ENCODE assay signal across 8 cellular contexts in the genomic region with DNA sequence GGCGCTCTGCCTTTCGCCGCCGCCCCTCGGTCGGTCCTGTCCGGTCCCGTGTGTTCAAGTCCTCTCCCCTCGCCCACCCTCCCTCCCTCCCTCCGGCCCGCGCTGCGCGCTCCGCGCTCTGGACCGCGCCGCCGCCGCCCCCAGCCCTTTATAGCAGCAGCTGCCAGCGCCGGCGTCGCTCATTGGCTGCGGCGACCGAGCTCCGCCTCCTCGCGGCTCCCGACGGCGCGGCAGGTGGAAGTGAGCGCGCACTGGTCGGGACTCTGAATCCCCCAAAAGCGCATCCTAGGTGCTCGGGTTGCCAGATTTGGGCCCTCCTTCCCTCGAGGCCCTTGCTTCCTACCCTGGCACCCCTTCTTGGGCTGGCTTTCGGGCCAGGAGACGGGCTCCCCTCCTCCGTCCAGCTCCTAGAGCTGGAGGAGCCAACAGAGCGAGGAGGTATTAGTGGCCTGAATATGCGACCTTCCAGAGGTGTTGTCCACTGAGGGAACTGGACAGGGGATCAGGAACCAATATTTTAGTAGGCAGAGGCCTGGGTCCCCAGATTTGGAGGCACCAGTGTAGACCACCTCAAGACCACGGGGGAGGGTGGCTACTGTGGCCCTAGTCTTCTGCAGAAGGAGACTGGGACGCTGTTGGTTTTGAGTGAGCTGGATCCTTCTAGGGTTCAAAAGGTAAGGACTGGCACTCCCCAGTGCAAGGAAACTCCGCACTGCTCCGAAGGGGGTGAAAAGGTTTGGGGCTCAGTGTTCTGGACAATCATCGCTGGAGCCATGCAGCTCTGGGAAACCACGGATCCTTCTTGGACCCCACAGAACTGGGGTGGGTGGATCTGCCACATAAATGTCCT. TPM values are rescaled to one million over a fixed set of nuclear protein-coding genes. Genes with fewer than 3 reads are reported as not detected.
DNase-seq lines count a peak whose midpoint lies in the region; ATAC-seq lines count a peak whose summit lies in the region.

A gene (minus strand): TSS at position 120 of the 850 bp plus-strand sequence. CDS start 438 bp downstream, outside the sequence.

- intact Hi-C loops in CD4-positive, alpha-beta memory T cell (cut with micrococcal nuclease), result loop anchor here (5.0 kb wide), 1 partner anchor 239 kb away; no protein-coding TSS in a partner anchor
- intact Hi-C loops in naive thymus-derived CD4-positive, alpha-beta T cell (cut with micrococcal nuclease), result loop anchor here in 1 of 2 donors (5.0 kb wide), 2 partner anchors 189 to 324 kb away; a partner anchor contains a TSS

- peaks cover 8 to 37% (median 20%) of the 10 kb centered on the region in 4 donors for H3K4me1 Mint-ChIP-seq in CD4-positive, alpha-beta memory T cell
- H3K4me1 Mint-ChIP-seq in activated T-helper 17 cell treated with anti-CD3 and anti-CD28 coated beads, Interleukin-2, amount 50 U/mL, for 72 hours, result peaks cover 14% of the 10 kb centered on the region
- H3K4me1 Mint-ChIP-seq in naive thymus-derived CD4-positive, alpha-beta T cell, result peaks cover 12 to 24% (median 21%) of the 10 kb centered on the region in 7 donors

- POLR2A ChIA-PET in CD4-positive, alpha-beta memory T cell (lab: Charles Lee; ENCODE audit: partially characterized antibody), result interaction anchor here (0.6 to 2.0 kb wide), 3 partner anchors 26 to 106 kb away, joined by 3 to 22 read pairs (median 3); a partner anchor contains a TSS
- POLR2A ChIA-PET in naive thymus-derived CD4-positive, alpha-beta T cell (lab: Charles Lee), result interaction anchor here (0.6 to 1.2 kb wide), 2 partner anchors 48 to 93 kb away, joined by 3 read pairs; a partner anchor contains a TSS

- H3K9me3 ChIP-seq in CD4-positive, alpha-beta memory T cell (ENCODE audit: control insufficient read depth in 1 of 2, low read length in 2 of 2), result no peaks in the 10 kb centered on the region
- no peaks in the 10 kb centered on the region for H3K9me3 ChIP-seq in naive thymus-derived CD4-positive, alpha-beta T cell (ENCODE audit: control insufficient read depth in 2 of 3, low read length in 3 of 3)
- H3K9me3 ChIP-seq in HAP-1, result no peaks in the 10 kb centered on the region

- peaks cover 0 to 3% (median 0%) of the 10 kb centered on the region in 8 donors for H3K9me3 Mint-ChIP-seq in CD4-positive, alpha-beta memory T cell
- no peaks in the 10 kb centered on the region for H3K9me3 Mint-ChIP-seq in activated T-helper 17 cell treated with anti-CD3 and anti-CD28 coated beads, Interleukin-2, amount 50 U/mL, for 72 hours
- H3K9me3 Mint-ChIP-seq in naive thymus-derived CD4-positive, alpha-beta T cell, result no peaks in the 10 kb centered on the region

- no peak within 1 kb of the TSS for H3K4me3 ChIP-seq in CD4-positive, alpha-beta memory T cell (ENCODE audit: low read length in 2 of 2)
- peak within 1 kb of the TSS; percentile 48 for H3K4me3 ChIP-seq in Jurkat, Clone E6-1 (ENCODE audit: low read length)
- H3K4me3 ChIP-seq in naive thymus-derived CD4-positive, alpha-beta T cell (ENCODE audit: low read length), result peak within 1 kb of the TSS; percentile 19
- no peak within 1 kb of the TSS for H3K4me3 ChIP-seq in HAP-1

- no peaks in the 10 kb centered on the region for H3K36me3 ChIP-seq in CD4-positive, alpha-beta memory T cell (ENCODE audit: insufficient read depth, low read length)
- H3K36me3 ChIP-seq in naive thymus-derived CD4-positive, alpha-beta T cell (ENCODE audit: control insufficient read depth in 2 of 3, insufficient read depth in 3 of 3, low read length in 3 of 3), result peaks cover 0 to 4% (median 0%) of the 10 kb centered on the region in 3 experiments
- no peaks in the 10 kb centered on the region for H3K36me3 ChIP-seq in HAP-1 (replicated peaks)

- H3K27ac Mint-ChIP-seq in CD4-positive, alpha-beta memory T cell, result peak within 1 kb of the TSS in 4 of 7 donors; percentile 29 to 76 (median 48)
- peak within 1 kb of the TSS; percentile 82 for H3K27ac Mint-ChIP-seq in activated T-helper 17 cell treated with anti-CD3 and anti-CD28 coated beads, Interleukin-2, amount 50 U/mL, for 72 hours
- peak within 1 kb of the TSS in 3 of 9 donors; percentile 19 to 78 (median 32) for H3K27ac Mint-ChIP-seq in naive thymus-derived CD4-positive, alpha-beta T cell

- DNase-seq in CD4-positive, alpha-beta memory T cell, result peak in 2 of 5 donors; percentile 12 to 30
- DNase-seq in Jurkat, Clone E6-1 (ENCODE audit: low read depth, low spot score), result no peak
- no peak for DNase-seq in naive thymus-derived CD4-positive, alpha-beta T cell
- DNase-seq in HAP-1 (ENCODE audit: low spot score in 2 of 2) (no peak), dedifferentiated amniotic fluid mesenchymal stem cell (ENCODE audit: extremely low spot score) (no peak)

- ATAC-seq in activated T-helper 17 cell treated with anti-CD3 and anti-CD28 coated beads, Interleukin-2, amount 50 U/mL, for 72 hours (replicated peaks), result no peak
- no peak for ATAC-seq in naive thymus-derived CD4-positive, alpha-beta T cell
- ATAC-seq in GM21786 (IDR thresholded peaks at IDR 0.05; ENCODE audit: unreplicated experiment) (no peak), GM18868 (IDR thresholded peaks at IDR 0.05; ENCODE audit: unreplicated experiment) (no peak)

- peaks cover 12% of the 10 kb centered on the region for H3K27me3 ChIP-seq in CD4-positive, alpha-beta memory T cell (ENCODE audit: insufficient read depth, low read length)
- H3K27me3 ChIP-seq in naive thymus-derived CD4-positive, alpha-beta T cell (ENCODE audit: control insufficient read depth in 2 of 2, insufficient read depth in 2 of 2, low read length in 2 of 2), result peaks cover 8 to 17% of the 10 kb centered on the region in 2 donors
- H3K27me3 ChIP-seq in HAP-1 (ENCODE audit: low read depth), result peaks cover 15% of the 10 kb centered on the region

- in situ Hi-C loops in HAP-1 (cut with MboI; ENCODE audit: low sequenced_read_pairs), result loop anchor here (10.0 kb wide), 1 partner anchor 186 kb away; a partner anchor contains a TSS

- peaks cover 24% of the 10 kb centered on the region for H3K4me1 ChIP-seq in CD4-positive, alpha-beta memory T cell (ENCODE audit: insufficient read depth, low read length)
- peaks cover 15 to 20% of the 10 kb centered on the region in 2 donors for H3K4me1 ChIP-seq in naive thymus-derived CD4-positive, alpha-beta T cell (ENCODE audit: control insufficient read depth in 2 of 2, insufficient read depth in 2 of 2, low read length in 2 of 2)
- H3K4me1 ChIP-seq in HAP-1, result peaks cover 5% of the 10 kb centered on the region

- no peak within 1 kb of the TSS for H3K27ac ChIP-seq in CD4-positive, alpha-beta memory T cell (ENCODE audit: low read depth, low read length)
- no peak within 1 kb of the TSS for H3K27ac ChIP-seq in naive thymus-derived CD4-positive, alpha-beta T cell (ENCODE audit: low read depth, low read length)

- H3K36me3 Mint-ChIP-seq in CD4-positive, alpha-beta memory T cell, result peaks cover 7 to 9% of the 10 kb centered on the region in 2 donors
- peaks cover 19% of the 10 kb centered on the region for H3K36me3 Mint-ChIP-seq in activated T-helper 17 cell treated with anti-CD3 and anti-CD28 coated beads, Interleukin-2, amount 50 U/mL, for 72 hours (ENCODE audit: low read depth)
- H3K36me3 Mint-ChIP-seq in naive thymus-derived CD4-positive, alpha-beta T cell, result peaks cover 0 to 13% (median 11%) of the 10 kb centered on the region in 5 donors

- peaks cover 20 to 23% of the 10 kb centered on the region in 2 donors for H3K27me3 Mint-ChIP-seq in CD4-positive, alpha-beta memory T cell
- peaks cover 19% of the 10 kb centered on the region for H3K27me3 Mint-ChIP-seq in activated T-helper 17 cell treated with anti-CD3 and anti-CD28 coated beads, Interleukin-2, amount 50 U/mL, for 72 hours
- peaks cover 25 to 42% (median 34%) of the 10 kb centered on the region in 5 donors for H3K27me3 Mint-ChIP-seq in naive thymus-derived CD4-positive, alpha-beta T cell

- peak within 1 kb of the TSS; percentile 4 to 68 (median 58) for H3K4me3 Mint-ChIP-seq in CD4-positive, alpha-beta memory T cell
- peak within 1 kb of the TSS; percentile 78 for H3K4me3 Mint-ChIP-seq in activated T-helper 17 cell treated with anti-CD3 and anti-CD28 coated beads, Interleukin-2, amount 50 U/mL, for 72 hours
- peak within 1 kb of the TSS; percentile 53 to 83 (median 70) for H3K4me3 Mint-ChIP-seq in naive thymus-derived CD4-positive, alpha-beta T cell

- CTCF ChIA-PET in CD4-positive, alpha-beta memory T cell (lab: Charles Lee; ENCODE audit: partially characterized antibody), result interaction anchor here (2.5 to 3.4 kb wide), 2 partner anchors 99 to 188 kb away, joined by 49 to 56 read pairs; a partner anchor contains a TSS
- CTCF ChIA-PET in naive thymus-derived CD4-positive, alpha-beta T cell (lab: Charles Lee), result interaction anchor here (0.6 to 1.2 kb wide), 2 partner anchors 107 to 435 kb away, joined by 3 to 7 read pairs; a partner anchor contains a TSS

RNA-seq across cellular contexts. Expression of the gene that starts here (rescaled TPM):
- not detected for total RNA-seq in CD4-positive, alpha-beta memory T cell
- polyA plus RNA-seq in CD4-positive, alpha-beta memory T cell, result not detected
- not detected for polyA plus RNA-seq in Jurkat, Clone E6-1 (2012; ENCODE audit: insufficient read depth, insufficient read length)
- under 1 TPM in 1 of 2 donors, not detected in 1; 0.45 TPM for total RNA-seq in activated T-helper 17 cell treated with anti-CD3 and anti-CD28 coated beads, Interleukin-2, amount 50 U/mL, for 72 hours
- total RNA-seq in naive thymus-derived CD4-positive, alpha-beta T cell, result under 1 TPM in 1 of 5 experiments, not detected in 4; 0.19 TPM
- polyA plus RNA-seq in naive thymus-derived CD4-positive, alpha-beta T cell, result not detected

Comparison
In these comparisons a context has a peak if more than half of its experiments do, and no peak if none do; other contexts are left out.
1. H3K4me3 ChIP-seq: peak in Jurkat, Clone E6-1 (single experiment) and naive thymus-derived CD4-positive, alpha-beta T cell (single experiment); none in CD4-positive, alpha-beta memory T cell (0 of 2) and HAP-1 (single experiment).
2. Peak in every context shown above with its lines, with median percentiles within 50 percentile points of each other: H3K4me3 Mint-ChIP-seq.